In the genomic region with DNA sequence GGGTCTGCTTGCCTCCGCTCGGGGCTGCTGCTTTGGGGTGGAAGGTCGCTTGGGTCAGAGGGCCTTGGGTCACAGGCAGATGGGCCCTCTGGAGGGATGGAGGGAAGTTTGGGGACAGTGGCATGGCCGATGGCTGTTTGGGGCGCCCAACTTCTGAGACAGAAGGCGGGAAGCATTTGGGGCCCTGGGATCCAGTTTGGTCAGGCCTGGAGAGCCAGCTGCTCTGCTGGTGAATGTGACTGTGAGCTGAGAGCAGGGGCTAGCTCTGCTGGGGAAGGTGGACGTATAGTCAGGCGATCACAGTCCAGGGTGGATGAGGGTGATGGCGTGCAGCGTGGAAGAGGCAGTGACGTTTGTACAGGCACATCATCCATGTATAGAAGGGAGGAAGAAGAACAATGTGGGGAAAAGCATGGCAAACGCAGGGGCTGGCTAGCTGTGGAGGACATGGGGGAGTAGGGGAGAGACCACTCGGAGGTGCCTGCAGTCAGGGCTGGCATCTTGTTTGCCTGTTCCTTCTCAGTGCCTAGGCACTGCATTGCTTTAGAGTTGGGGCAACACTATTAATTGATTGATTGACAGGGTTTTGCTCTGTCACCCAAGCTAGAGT, we compare ENCODE assay signal across 14 cellular contexts. TPM values are rescaled to one million over a fixed set of nuclear protein-coding genes. Genes with fewer than 3 reads are reported as not detected.
"Had no signal": no experiment of that assay in that cellular context is flagged by ENCODE, and none has a peak within 500 bp of the region (broad histone marks: within the 10 kb centered on the region; RNA-seq: fewer than 3 reads in every experiment).

No MANE protein-coding gene starts in this region.

- H3K27ac ChIP-seq: pancreas, prostate gland, suprapubic skin, thyroid gland had no signal

- H3K9me3 ChIP-seq: heart right ventricle, mucosa of descending colon, pancreas, prostate gland, suprapubic skin, thyroid gland, upper lobe of left lung, vagina had no signal

- H3K4me1 ChIP-seq: pancreas had no signal

- H3K4me3 ChIP-seq: dorsolateral prefrontal cortex, heart right ventricle, mucosa of descending colon, pancreas, prostate gland, suprapubic skin, thyroid gland, upper lobe of left lung, vagina had no signal

- H3K9me3 Mint-ChIP-seq: stimulated activated effector memory CD8-positive, alpha-beta T cell treated with anti-CD3 and anti-CD28 coated beads, Interleukin-12 subunit alpha, Interleukin-12 subunit beta, amount 100 ng/mL, for 72 hours had no signal

- H3K36me3 Mint-ChIP-seq: immature natural killer cell; naive thymus-derived CD8-positive, alpha-beta T cell; stimulated activated effector memory CD8-positive, alpha-beta T cell treated with anti-CD3 and anti-CD28 coated beads, Interleukin-12 subunit alpha, Interleukin-12 subunit beta, amount 100 ng/mL, for 72 hours had no signal

- DNase-seq: cortex of kidney; effector CD8-positive, alpha-beta T cell; heart right ventricle; upper lobe of left lung had no signal

- H3K36me3 ChIP-seq: heart right ventricle, pancreas, prostate gland, suprapubic skin, thyroid gland, upper lobe of left lung, vagina had no signal

- H3K27ac Mint-ChIP-seq: immature natural killer cell; stimulated activated effector memory CD8-positive, alpha-beta T cell treated with anti-CD3 and anti-CD28 coated beads, Interleukin-12 subunit alpha, Interleukin-12 subunit beta, amount 100 ng/mL, for 72 hours had no signal

- H3K27me3 ChIP-seq: pancreas, suprapubic skin, thyroid gland, upper lobe of left lung, vagina had no signal

- H3K4me3 Mint-ChIP-seq: immature natural killer cell; naive thymus-derived CD8-positive, alpha-beta T cell; stimulated activated effector memory CD8-positive, alpha-beta T cell treated with anti-CD3 and anti-CD28 coated beads, Interleukin-12 subunit alpha, Interleukin-12 subunit beta, amount 100 ng/mL, for 72 hours had no signal

RNA-seq across cellular contexts. Expression of gene TSPAN9, which starts 57.5 kb away (rescaled TPM):
- polyA plus RNA-seq: naive thymus-derived CD8-positive, alpha-beta T cell had no signal
